ENCODE assay signal across 21 cellular contexts in genomic region chr10:62961951-62962523, GRCh38.
DNase-seq lines count a peak whose midpoint lies in the region; ATAC-seq, FAIRE-seq and TF ChIP-seq lines count a peak whose summit lies in the region.
"Had no signal": no experiment of that assay in that cellular context is flagged by ENCODE, and none has a peak within 500 bp of the region (broad histone marks: within the 10 kb centered on the region; RNA-seq: fewer than 3 reads in every experiment).

No MANE protein-coding gene starts in this region.

- H3K27ac Mint-ChIP-seq in Caco-2 (ENCODE audit: unreplicated experiment) (no peak overlapping the region), chondrocyte (ENCODE audit: unreplicated experiment) (no peak overlapping the region)
- H3K27ac Mint-ChIP-seq: activated B cell treated with CpG ODN at 0.5 μM for 24 hours; activated CD8-positive, alpha-beta T cell treated with anti-CD3 and anti-CD28 coated beads for 36 hours; activated naive CD8-positive, alpha-beta T cell; T-helper 17 cell had no signal

- no peaks in the 10 kb centered on the region for H3K9me3 ChIP-seq in right cardiac atrium (ENCODE audit: control insufficient read depth, low read length)
- no peaks in the 10 kb centered on the region for H3K9me3 ChIP-seq in Caco-2
- H3K9me3 ChIP-seq: SJCRH30, tibial artery had no signal

- DNase-seq in Right ventricle myocardium inferior (ENCODE audit: missing footprints): no peak
- DNase-seq in cardiac septum (ENCODE audit: low spot score): no peak
- peak; percentile 2 for DNase-seq in astrocyte of the spinal cord (ENCODE audit: low read depth, low spot score)
- DNase-seq in right cardiac atrium: no peak
- DNase-seq in urothelium cell line (ENCODE audit: low spot score): no peak
- no peak for DNase-seq in Caco-2
- no peak for DNase-seq in glomerular visceral epithelial cell (ENCODE audit: extremely low spot score)
- DNase-seq in chondrocyte (ENCODE audit: low spot score): no peak
- DNase-seq: activated B cell treated with CpG ODN at 0.5 μM for 24 hours; activated CD8-positive, alpha-beta T cell treated with anti-CD3 and anti-CD28 coated beads for 36 hours; CD4-positive, alpha-beta memory T cell; KBM-7; NCI-H2081; NCI-H510A; T-helper 17 cell; tibial artery had no signal

- FAIRE-seq in urothelium cell line (lab: Jason Lieb, UNC): peak; percentile 74
- FAIRE-seq: A549, bronchial epithelial cell, keratinocyte had no signal

- POLR2A ChIA-PET in Caco-2 (lab: Charles Lee): no interaction called here

- WGBS in right cardiac atrium: 32% methylated on average over 3 of the region's 3 CpGs

- H3K4me3 Mint-ChIP-seq in Caco-2 (ENCODE audit: unreplicated experiment) (no peak overlapping the region), chondrocyte (ENCODE audit: unreplicated experiment) (no peak overlapping the region)
- H3K4me3 Mint-ChIP-seq: activated B cell treated with CpG ODN at 0.5 μM for 24 hours; activated CD8-positive, alpha-beta T cell treated with anti-CD3 and anti-CD28 coated beads for 36 hours; activated naive CD8-positive, alpha-beta T cell; CD4-positive, alpha-beta memory T cell; T-helper 17 cell had no signal

- H3K4me1 ChIP-seq in right cardiac atrium (ENCODE audit: control insufficient read depth, insufficient read depth, low read length) (no peaks in the 10 kb centered on the region), Caco-2 (no peaks in the 10 kb centered on the region)
- H3K4me1 ChIP-seq: A549, SJCRH30 had no signal

- H3K27me3 Mint-ChIP-seq in Caco-2 (ENCODE audit: insufficient read depth, unreplicated experiment): peaks cover 27% of the 10 kb centered on the region
- no peaks in the 10 kb centered on the region for H3K27me3 Mint-ChIP-seq in chondrocyte (ENCODE audit: low read depth)

- TF ChIP-seq CTCF in astrocyte of the spinal cord (IDR thresholded peaks at IDR 0.05; ENCODE audit: low read depth, low read length) (no peak), Caco-2 (IDR thresholded peaks at IDR 0.05; ENCODE audit: insufficient read depth in 1 of 2, low read depth in 1 of 2, low read length in 1 of 2, severe bottlenecking in 1 of 2, unreplicated experiment in 1 of 2) (no peak), chondrocyte (IDR thresholded peaks at IDR 0.05) (no peak)

- H3K9me3 Mint-ChIP-seq in Caco-2 (ENCODE audit: unreplicated experiment) (no peaks in the 10 kb centered on the region), chondrocyte (ENCODE audit: low read depth) (peaks cover 3% of the 10 kb centered on the region)
- H3K9me3 Mint-ChIP-seq: activated B cell treated with CpG ODN at 0.5 μM for 24 hours; activated CD8-positive, alpha-beta T cell treated with anti-CD3 and anti-CD28 coated beads for 36 hours; CD4-positive, alpha-beta memory T cell had no signal

- no peaks in the 10 kb centered on the region for H3K27me3 ChIP-seq in right cardiac atrium (ENCODE audit: control insufficient read depth, insufficient read depth)
- peaks cover 2% of the 10 kb centered on the region; the same call in 1 of the 2 replicates for H3K27me3 ChIP-seq in Caco-2 (replicated peaks; ENCODE audit: control insufficient read depth, insufficient read depth, low read length)
- H3K27me3 ChIP-seq: SJCRH30, tibial artery had no signal

- H3K4me3 ChIP-seq in astrocyte of the spinal cord (ENCODE audit: low read depth, low read length) (no peak overlapping the region), right cardiac atrium (ENCODE audit: low read length) (no peak overlapping the region), Caco-2 (ENCODE audit: low read depth, low read length) (no peak overlapping the region)
- H3K4me3 ChIP-seq: A549, SJCRH30, tibial artery had no signal

- no TSS peak for BruUV-seq in Caco-2 (replicated peaks; lab: Mats Ljungman, UMichigan)

- CTCF ChIA-PET in Caco-2 (lab: Charles Lee): no interaction called here

- H3K27ac ChIP-seq in right cardiac atrium (ENCODE audit: low read length): no peak overlapping the region
- H3K27ac ChIP-seq: A549, SJCRH30, tibial artery had no signal

- intact Hi-C loops in Right ventricle myocardium inferior (cut with DNase I) (no loop called here), cardiac septum (cut with DNase I) (no loop called here), right cardiac atrium (cut with DNase I) (no loop called here), Caco-2 (cut with micrococcal nuclease; ENCODE audit: unreplicated experiment) (no loop called here)

- no peaks in the 10 kb centered on the region for H3K36me3 Mint-ChIP-seq in Caco-2 (ENCODE audit: insufficient read depth, unreplicated experiment)
- H3K36me3 Mint-ChIP-seq in chondrocyte (ENCODE audit: low read depth): no peaks in the 10 kb centered on the region
- H3K36me3 Mint-ChIP-seq: activated naive CD8-positive, alpha-beta T cell; CD4-positive, alpha-beta memory T cell had no signal

- ATAC-seq in Right ventricle myocardium inferior (peak; percentile 62), right cardiac atrium (peak; percentile 29 to 42)
- ATAC-seq: activated CD8-positive, alpha-beta T cell treated with anti-CD3 and anti-CD28 coated beads for 36 hours; T-helper 17 cell had no signal

- H3K4me1 Mint-ChIP-seq in Caco-2 (ENCODE audit: low read depth, unreplicated experiment) (no peaks in the 10 kb centered on the region), chondrocyte (ENCODE audit: low read depth) (peaks cover 15% of the 10 kb centered on the region)
- H3K4me1 Mint-ChIP-seq: activated B cell treated with CpG ODN at 0.5 μM for 24 hours; CD4-positive, alpha-beta memory T cell; T-helper 17 cell had no signal

- in situ Hi-C loops in astrocyte of the spinal cord (cut with HindIII; ENCODE audit: low sequenced_read_pairs): no loop called here

- no peaks in the 10 kb centered on the region for H3K36me3 ChIP-seq in Caco-2 (ENCODE audit: control insufficient read depth, insufficient read depth, low read length)
- H3K36me3 ChIP-seq: SJCRH30, tibial artery had no signal
